9 cellular contexts compared by ENCODE assay signal in genomic region chr10:25875555-25876165, GRCh38. TPM values are rescaled to one million over a fixed set of nuclear protein-coding genes. Genes with fewer than 3 reads are reported as not detected.
A peak's percentile ranks its signal among the peaks of the same experiment; 100 is the strongest.
DNase-seq lines count a peak whose midpoint lies in the region; ATAC-seq, FAIRE-seq and TF ChIP-seq lines count a peak whose summit lies in the region.
"Had no signal": no experiment of that assay in that cellular context is flagged by ENCODE, and none has a peak within 500 bp of the region (broad histone marks: within the 10 kb centered on the region; RNA-seq: fewer than 3 reads in every experiment).

No MANE protein-coding gene starts in this region.

- CTCF ChIA-PET in Calu3 (lab: Charles Lee) = interaction anchor here (0.5 to 1.4 kb wide), 11 partner anchors 9 to 701 kb away, joined by 3 to 9 read pairs (median 3); partner anchors contain the start of gene GPR158
- CTCF ChIA-PET in activated CD4-positive, alpha-beta memory T cell treated with anti-CD3 and anti-CD28 coated beads, Interleukin-2, amount 10 ng/mL, durations not matched to agents 7 days and 5 days (lab: Charles Lee) = interaction anchor here (0.6 to 2.6 kb wide), 20 partner anchors 8 to 398 kb away, joined by 3 to 13 read pairs (median 4); no protein-coding TSS in a partner anchor

- peaks cover 16% of the 10 kb centered on the region for H3K27me3 Mint-ChIP-seq in Calu3 (ENCODE audit: unreplicated experiment)
- no peaks in the 10 kb centered on the region for H3K27me3 Mint-ChIP-seq in activated CD4-positive, alpha-beta memory T cell treated with anti-CD3 and anti-CD28 coated beads, Interleukin-2, amount 10 ng/mL, durations not matched to agents 7 days and 5 days

- no peak overlapping the region for H3K4me3 Mint-ChIP-seq in Calu3 (ENCODE audit: low read depth, unreplicated experiment)
- no peak overlapping the region for H3K4me3 Mint-ChIP-seq in activated CD4-positive, alpha-beta memory T cell treated with anti-CD3 and anti-CD28 coated beads, Interleukin-2, amount 10 ng/mL, durations not matched to agents 7 days and 5 days
- H3K4me3 Mint-ChIP-seq: activated naive CD4-positive, alpha-beta T cell treated with anti-CD3 and anti-CD28 coated beads, Interleukin-2, amount 50 U/mL, for 24 hours had no signal

- DNase-seq in Calu3 (peak; percentile 78), GM20000 (ENCODE audit: low spot score) (peak; percentile 50), NCI-H774 (lab: John Stamatoyannopoulos, UW) (peak; percentile 82), midbrain (lab: John Stamatoyannopoulos, UW) (peak; percentile 79)
- DNase-seq in activated CD4-positive, alpha-beta memory T cell treated with anti-CD3 and anti-CD28 coated beads, Interleukin-2, amount 10 ng/mL, durations not matched to agents 7 days and 5 days = peak; percentile 59
- peak; percentile 0 to 33 for DNase-seq in stimulated activated CD8-positive, alpha-beta memory T cell treated with anti-CD3 and anti-CD28 coated beads, Interleukin-4, amount 100 ng/mL, for 4 hours (ENCODE audit: low read depth in 2 of 2, low spot score in 1 of 2)

- peak; percentile 53 for FAIRE-seq in endometrium (lab: Jason Lieb, UNC)

- no peaks in the 10 kb centered on the region for H3K36me3 Mint-ChIP-seq in Calu3 (ENCODE audit: insufficient read depth, unreplicated experiment)
- H3K36me3 Mint-ChIP-seq in activated CD4-positive, alpha-beta memory T cell treated with anti-CD3 and anti-CD28 coated beads, Interleukin-2, amount 10 ng/mL, durations not matched to agents 7 days and 5 days (ENCODE audit: low read depth) = no peaks in the 10 kb centered on the region
- H3K36me3 Mint-ChIP-seq: activated naive CD4-positive, alpha-beta T cell treated with anti-CD3 and anti-CD28 coated beads, Interleukin-2, amount 50 U/mL, for 24 hours had no signal

- H3K4me1 Mint-ChIP-seq in Calu3 (ENCODE audit: low read depth, unreplicated experiment) = no peaks in the 10 kb centered on the region
- no peaks in the 10 kb centered on the region for H3K4me1 Mint-ChIP-seq in activated CD4-positive, alpha-beta memory T cell treated with anti-CD3 and anti-CD28 coated beads, Interleukin-2, amount 10 ng/mL, durations not matched to agents 7 days and 5 days
- H3K4me1 Mint-ChIP-seq: activated naive CD4-positive, alpha-beta T cell treated with anti-CD3 and anti-CD28 coated beads, Interleukin-2, amount 50 U/mL, for 24 hours had no signal

- intact Hi-C loops in Calu3 (cut with micrococcal nuclease; ENCODE audit: unreplicated experiment) = loop anchor here (1.0 to 5.0 kb wide), 3 partner anchors 118 to 682 kb away; no protein-coding TSS in a partner anchor

- peak; percentile 80 for ATAC-seq in HG03575 (IDR thresholded peaks at IDR 0.05; ENCODE audit: extremely low read depth, insufficient number of reproducible peaks, low FRiP score, unreplicated experiment)

- H3K27ac Mint-ChIP-seq in Calu3 (ENCODE audit: unreplicated experiment) = no peak overlapping the region
- no peak overlapping the region for H3K27ac Mint-ChIP-seq in activated CD4-positive, alpha-beta memory T cell treated with anti-CD3 and anti-CD28 coated beads, Interleukin-2, amount 10 ng/mL, durations not matched to agents 7 days and 5 days
- H3K27ac Mint-ChIP-seq: activated naive CD4-positive, alpha-beta T cell treated with anti-CD3 and anti-CD28 coated beads, Interleukin-2, amount 50 U/mL, for 24 hours had no signal

- POLR2A ChIA-PET in activated CD4-positive, alpha-beta memory T cell treated with anti-CD3 and anti-CD28 coated beads, Interleukin-2, amount 10 ng/mL, durations not matched to agents 7 days and 5 days (lab: Charles Lee) = no interaction called here

- no TSS peak for BruUV-seq in Calu3 (replicated peaks; lab: Mats Ljungman, UMichigan)

- TF ChIP-seq CTCF in Calu3 (IDR thresholded peaks at IDR 0.05; ENCODE audit: unreplicated experiment) (peak; percentile 82), GM20000 (IDR thresholded peaks at IDR 0.05; ENCODE audit: extremely low read depth, missing control alignments) (peak; percentile 89)

- peaks cover 5% of the 10 kb centered on the region for H3K9me3 Mint-ChIP-seq in Calu3 (ENCODE audit: low read depth, unreplicated experiment)
- no peaks in the 10 kb centered on the region for H3K9me3 Mint-ChIP-seq in activated CD4-positive, alpha-beta memory T cell treated with anti-CD3 and anti-CD28 coated beads, Interleukin-2, amount 10 ng/mL, durations not matched to agents 7 days and 5 days
- H3K9me3 Mint-ChIP-seq: activated naive CD4-positive, alpha-beta T cell treated with anti-CD3 and anti-CD28 coated beads, Interleukin-2, amount 50 U/mL, for 24 hours had no signal

RNA-seq across cellular contexts. Expression of gene MYO3A, which starts 58.4 kb away (rescaled TPM):
- 0.14 TPM in 1 of 2 replicates, not detected in the other for total RNA-seq in Calu3 (2022)
- total RNA-seq in activated CD4-positive, alpha-beta memory T cell treated with anti-CD3 and anti-CD28 coated beads, Interleukin-2, amount 10 ng/mL, durations not matched to agents 7 days and 5 days = not detected

Comparison
In these comparisons a context has a peak if more than half of its experiments do, and no peak if none do; other contexts are left out.
1. Peak in every context shown above with its lines: DNase-seq and ATAC-seq.
2. DNase-seq: peak in every context shown above with its lines; median percentile 82 in NCI-H774; 79 in midbrain; 78 in Calu3; 59 in activated CD4-positive, alpha-beta memory T cell treated with anti-CD3 and anti-CD28 coated beads, Interleukin-2, amount 10 ng/mL, durations not matched to agents 7 days and 5 days; 50 in GM20000; 16 in stimulated activated CD8-positive, alpha-beta memory T cell treated with anti-CD3 and anti-CD28 coated beads, Interleukin-4, amount 100 ng/mL, for 4 hours.